25 cellular contexts compared by ENCODE assay signal in the genomic region with DNA sequence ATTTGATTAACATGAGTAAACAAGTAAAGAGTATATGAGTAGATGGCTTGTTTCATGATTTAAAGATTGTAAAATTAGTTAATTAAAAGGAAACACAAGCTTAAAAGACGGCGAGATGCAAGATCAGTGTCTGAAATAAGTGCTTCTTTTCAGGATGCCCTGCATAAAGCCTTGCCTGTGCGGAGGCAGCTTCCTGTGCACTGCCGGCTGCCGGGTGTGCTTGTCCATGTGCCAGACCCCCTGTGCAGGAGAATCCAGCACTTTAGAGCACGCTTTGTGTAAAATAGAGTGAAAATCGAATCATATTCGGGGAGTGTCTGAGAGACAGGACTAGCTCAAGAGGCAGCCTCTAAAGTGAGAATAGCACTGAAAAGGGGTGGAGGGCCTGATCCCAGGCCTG.
DNase-seq lines count a peak whose midpoint lies in the region; ATAC-seq and TF ChIP-seq lines count a peak whose summit lies in the region.
"Had no signal": no experiment of that assay in that cellular context is flagged by ENCODE, and none has a peak within 500 bp of the region (broad histone marks: within the 10 kb centered on the region; RNA-seq: fewer than 3 reads in every experiment).

No MANE protein-coding gene starts in this region.

- H3K36me3 Mint-ChIP-seq in naive thymus-derived CD4-positive, alpha-beta T cell = no peaks in the 10 kb centered on the region
- H3K36me3 Mint-ChIP-seq in H9 (ENCODE audit: insufficient read depth in 1 of 3, low read depth in 3 of 3) = no peaks in the 10 kb centered on the region
- H3K36me3 Mint-ChIP-seq: CD14-positive monocyte; CD4-positive, alpha-beta memory T cell; CD4-positive, CD25-positive, alpha-beta regulatory T cell; CD8-positive, alpha-beta memory T cell had no signal

- no peak overlapping the region for H4K8ac ChIP-seq in neuronal stem cell (ENCODE audit: low read depth, low read length)
- no peak overlapping the region for H4K8ac ChIP-seq in H9 (replicated peaks; ENCODE audit: insufficient read length, low read depth, low read length)

- intact Hi-C loops in naive thymus-derived CD4-positive, alpha-beta T cell (cut with micrococcal nuclease) = no loop called here

- no peak overlapping the region for H3T11ph ChIP-seq in H9 (ENCODE audit: low read length)

- H4K91ac ChIP-seq in neuronal stem cell (ENCODE audit: low read depth, low read length, poor library complexity) (no peak overlapping the region), H9 (ENCODE audit: insufficient read length, low read depth, low read length) (no peak overlapping the region)

- DNase-seq in Ammon's horn (ENCODE audit: low spot score) = peak; percentile 50
- DNase-seq in choroid plexus epithelial cell (ENCODE audit: low read depth) = peak; percentile 2
- no peak for DNase-seq in neuronal stem cell (ENCODE audit: low spot score)
- DNase-seq in naive thymus-derived CD4-positive, alpha-beta T cell = no peak
- DNase-seq in middle frontal gyrus (ENCODE audit: extremely low spot score, low spot score) = no peak
- DNase-seq in H9 = no peak
- DNase-seq in NCI-H128 (lab: John Stamatoyannopoulos, UW; ENCODE audit: unreplicated experiment) = no peak
- DNase-seq: 8988T; AML-193; BE2C; C1 segment of cervical spinal cord; CD4-positive, alpha-beta memory T cell; CD4-positive, CD25-positive, alpha-beta regulatory T cell; CD8-positive, alpha-beta memory T cell; COR-L47; DMS 273 treated with DMSO at 0.1 percent for 48 hours; DMS153; DMS53; DMS79; DND-41; EL; GDM1 had no signal

- no peak overlapping the region for H3K4me3 ChIP-seq in choroid plexus epithelial cell (ENCODE audit: low read depth, low read length)
- H3K4me3 ChIP-seq in neuronal stem cell (ENCODE audit: low read length in 2 of 2) = no peak overlapping the region
- no peak overlapping the region for H3K4me3 ChIP-seq in naive thymus-derived CD4-positive, alpha-beta T cell (ENCODE audit: low read length)
- H3K4me3 ChIP-seq: BLaER1, GM12878 had no signal

- H2AK5ac ChIP-seq in neuronal stem cell (ENCODE audit: low read depth, low read length) = no peak overlapping the region
- H2AK5ac ChIP-seq in H9 (ENCODE audit: insufficient read length, low read length) = no peak overlapping the region

- no peak overlapping the region for H3K18ac ChIP-seq in neuronal stem cell (ENCODE audit: low read length)
- H3K18ac ChIP-seq in H9 (ENCODE audit: insufficient read length, low read depth, low read length) = no peak overlapping the region

- WGBS in neuronal stem cell (ENCODE audit: extremely low coverage in 2 of 2, insufficient read length in 2 of 2, insufficient replicate concordance in 1 of 2), 2 donors = no CpG with 5 or more reads among the region's 8 CpGs
- no CpG with 5 or more reads among the region's 8 CpGs for WGBS in H9 (ENCODE audit: extremely low coverage, insufficient read length, low lambda C conversion rate)

- H2BK5ac ChIP-seq in neuronal stem cell (ENCODE audit: low read length) = no peak overlapping the region
- no peak overlapping the region for H2BK5ac ChIP-seq in H9 (ENCODE audit: insufficient read length, low read length)

- H3K4ac ChIP-seq in neuronal stem cell (ENCODE audit: low read length) = no peak overlapping the region
- H3K4ac ChIP-seq in H9 (ENCODE audit: low read depth, low read length) = no peak overlapping the region

- H3K56ac ChIP-seq in H9 (ENCODE audit: insufficient read length, low read depth, low read length) = no peak overlapping the region

- TF ChIP-seq CTCF in choroid plexus epithelial cell (conservative IDR thresholded peaks at IDR 0.05; ENCODE audit: low read depth, low read length) (no peak), H9 (conservative IDR thresholded peaks at IDR 0.05) (no peak)

- no peaks in the 10 kb centered on the region for H3K79me2 ChIP-seq in H9 (ENCODE audit: insufficient read depth, low read length)

- no peak overlapping the region for H3K9ac ChIP-seq in neuronal stem cell (ENCODE audit: low read depth, low read length, poor library complexity)
- H3K9ac ChIP-seq in H9 (ENCODE audit: extremely low read depth, insufficient read length, low read length) = no peak overlapping the region
- H3K9ac ChIP-seq: BLaER1 had no signal

- H2BK120ac ChIP-seq in neuronal stem cell (ENCODE audit: low read depth, low read length) (no peak overlapping the region), H9 (ENCODE audit: low read depth, low read length, poor library complexity, severe bottlenecking) (no peak overlapping the region)

- H3K27me3 Mint-ChIP-seq in naive thymus-derived CD4-positive, alpha-beta T cell = peaks cover 0 to 8% (median 0%) of the 10 kb centered on the region in 5 donors
- H3K27me3 Mint-ChIP-seq in H9 (ENCODE audit: low read depth) = no peaks in the 10 kb centered on the region
- H3K27me3 Mint-ChIP-seq: CD4-positive, alpha-beta memory T cell; CD4-positive, CD25-positive, alpha-beta regulatory T cell; CD8-positive, alpha-beta memory T cell had no signal

- peaks cover 0 to 16% (median 4%) of the 10 kb centered on the region in 11 donors for H3K9me3 Mint-ChIP-seq in naive thymus-derived CD4-positive, alpha-beta T cell
- no peaks in the 10 kb centered on the region for H3K9me3 Mint-ChIP-seq in H9
- H3K9me3 Mint-ChIP-seq: CD14-positive monocyte had no signal

- H3K4me1 ChIP-seq in neuronal stem cell (ENCODE audit: control insufficient read depth in 2 of 2, insufficient read depth in 1 of 2, low read depth in 1 of 2, low read length in 2 of 2) = peaks cover 2 to 6% of the 10 kb centered on the region in 2 donors
- no peaks in the 10 kb centered on the region for H3K4me1 ChIP-seq in naive thymus-derived CD4-positive, alpha-beta T cell (ENCODE audit: control insufficient read depth in 2 of 2, insufficient read depth in 2 of 2, low read length in 2 of 2)
- H3K4me1 ChIP-seq in H9 (ENCODE audit: insufficient read depth, low read length) = no peaks in the 10 kb centered on the region
- H3K4me1 ChIP-seq: BE2C, BLaER1 had no signal

- no peak overlapping the region for H4K5ac ChIP-seq in H9 (ENCODE audit: insufficient read length, low read depth, low read length)

- H3K4me2 ChIP-seq in neuronal stem cell (ENCODE audit: insufficient read depth, low read length, poor library complexity, severe bottlenecking) (no peak overlapping the region), H9 (ENCODE audit: insufficient read depth, insufficient read length, low read length) (no peak overlapping the region)
- H3K4me2 ChIP-seq: BLaER1 had no signal

- H2BK15ac ChIP-seq in neuronal stem cell (ENCODE audit: low read length) (no peak overlapping the region), H9 (ENCODE audit: low read depth, low read length) (no peak overlapping the region)

- H3K14ac ChIP-seq in neuronal stem cell (ENCODE audit: low read length) = no peak overlapping the region
- no peak overlapping the region for H3K14ac ChIP-seq in H9 (ENCODE audit: insufficient read depth, low read length)

- H2BK20ac ChIP-seq in H9 (ENCODE audit: low read depth, low read length, poor library complexity, severe bottlenecking) = no peak overlapping the region

- H2AFZ ChIP-seq in neuronal stem cell (ENCODE audit: low read length) = peak overlapping the region; percentile 79
- no peak overlapping the region for H2AFZ ChIP-seq in H9 (ENCODE audit: low read length)

- no peaks in the 10 kb centered on the region for H3K27me3 ChIP-seq in neuronal stem cell (ENCODE audit: control insufficient read depth in 3 of 3, insufficient read depth in 3 of 3, low read depth in 1 of 3, low read length in 3 of 3)
- no peaks in the 10 kb centered on the region for H3K27me3 ChIP-seq in naive thymus-derived CD4-positive, alpha-beta T cell (ENCODE audit: control insufficient read depth in 2 of 2, insufficient read depth in 2 of 2, low read length in 2 of 2)
- no peaks in the 10 kb centered on the region for H3K27me3 ChIP-seq in H9 (ENCODE audit: insufficient read depth, low read length)
- H3K27me3 ChIP-seq: BE2C, BLaER1 had no signal

- H2BK12ac ChIP-seq in neuronal stem cell (ENCODE audit: low read length) = no peak overlapping the region
- no peak overlapping the region for H2BK12ac ChIP-seq in H9 (ENCODE audit: insufficient read length, low read depth, low read length)

- CTCF ChIA-PET in naive thymus-derived CD4-positive, alpha-beta T cell (lab: Charles Lee) = no interaction called here

- H3K4me3 Mint-ChIP-seq in naive thymus-derived CD4-positive, alpha-beta T cell = no peak overlapping the region
- no peak overlapping the region for H3K4me3 Mint-ChIP-seq in H9
- H3K4me3 Mint-ChIP-seq: CD14-positive monocyte; CD4-positive, alpha-beta memory T cell; CD4-positive, CD25-positive, alpha-beta regulatory T cell; CD8-positive, alpha-beta memory T cell had no signal

- no peaks in the 10 kb centered on the region for H3K79me1 ChIP-seq in neuronal stem cell (ENCODE audit: low read depth, low read length)
- no peaks in the 10 kb centered on the region for H3K79me1 ChIP-seq in H9 (ENCODE audit: insufficient read depth, low read depth, low read length, poor library complexity, severe bottlenecking)

- no peak overlapping the region for H3K27ac ChIP-seq in neuronal stem cell (replicated peaks; ENCODE audit: low read length)
- no peak overlapping the region for H3K27ac ChIP-seq in naive thymus-derived CD4-positive, alpha-beta T cell (ENCODE audit: low read depth, low read length)
- no peak overlapping the region for H3K27ac ChIP-seq in H9 (ENCODE audit: insufficient read length, low read depth, low read length)
- H3K27ac ChIP-seq: BLaER1 had no signal

- H3K9me3 ChIP-seq in neuronal stem cell (replicated peaks in 1 of 2; ENCODE audit: control insufficient read depth in 2 of 2, insufficient read depth in 1 of 2, low read depth in 1 of 2, low read length in 2 of 2) = no peaks in the 10 kb centered on the region
- no peaks in the 10 kb centered on the region for H3K9me3 ChIP-seq in naive thymus-derived CD4-positive, alpha-beta T cell (ENCODE audit: control insufficient read depth in 2 of 3, low read length in 3 of 3)
- no peaks in the 10 kb centered on the region for H3K9me3 ChIP-seq in H9 (ENCODE audit: control insufficient read depth, low read depth, low read length)
- H3K9me3 ChIP-seq: BE2C, BLaER1 had no signal

- POLR2A ChIA-PET in naive thymus-derived CD4-positive, alpha-beta T cell (lab: Charles Lee) = no interaction called here

- H3K36me3 ChIP-seq in neuronal stem cell (replicated peaks in 1 of 2; ENCODE audit: control insufficient read depth in 2 of 2, insufficient read depth in 2 of 2, low read length in 2 of 2) = no peaks in the 10 kb centered on the region
- H3K36me3 ChIP-seq in naive thymus-derived CD4-positive, alpha-beta T cell (ENCODE audit: control insufficient read depth in 2 of 3, insufficient read depth in 3 of 3, low read length in 3 of 3) = no peaks in the 10 kb centered on the region
- H3K36me3 ChIP-seq: BE2C, BLaER1 had no signal

- no peak overlapping the region for H3K27ac Mint-ChIP-seq in naive thymus-derived CD4-positive, alpha-beta T cell
- no peak overlapping the region for H3K27ac Mint-ChIP-seq in H9
- H3K27ac Mint-ChIP-seq: CD14-positive monocyte; CD4-positive, alpha-beta memory T cell; CD4-positive, CD25-positive, alpha-beta regulatory T cell; CD8-positive, alpha-beta memory T cell had no signal

- H3K4me1 Mint-ChIP-seq in naive thymus-derived CD4-positive, alpha-beta T cell = no peaks in the 10 kb centered on the region
- 0 out of 4 replicates have a peak, but pooled peaks cover 0 to 2% of the 10 kb centered on the region in 2 experiments for H3K4me1 Mint-ChIP-seq in H9
- H3K4me1 Mint-ChIP-seq: CD14-positive monocyte; CD4-positive, alpha-beta memory T cell; CD4-positive, CD25-positive, alpha-beta regulatory T cell; CD8-positive, alpha-beta memory T cell had no signal

- H3K23ac ChIP-seq in neuronal stem cell (ENCODE audit: low read depth, low read length, poor library complexity) (no peak overlapping the region), H9 (ENCODE audit: insufficient read length, low read depth, low read length) (no peak overlapping the region)

- no peak for ATAC-seq in naive thymus-derived CD4-positive, alpha-beta T cell
- ATAC-seq: GM12878 had no signal

- no peaks in the 10 kb centered on the region for H4K20me1 ChIP-seq in H9 (ENCODE audit: control insufficient read depth, insufficient read depth, insufficient read length)
- H4K20me1 ChIP-seq: BLaER1 had no signal

- H3K23me2 ChIP-seq in H9 (ENCODE audit: insufficient read length, low read depth, low read length, poor library complexity, severe bottlenecking) = no peaks in the 10 kb centered on the region

Comparison
In these comparisons a context has a peak if more than half of its experiments do, and no peak if none do; other contexts are left out.
1. DNase-seq: peak in Ammon's horn (single experiment) and choroid plexus epithelial cell (single experiment); none in neuronal stem cell (single experiment), naive thymus-derived CD4-positive, alpha-beta T cell (0 of 9), middle frontal gyrus (single experiment), H9 (single experiment) and NCI-H128 (single experiment).